1 cellular context compared by ENCODE assay signal in genomic region chr6:2028457-2029038, GRCh38.
TF ChIP-seq lines count a peak whose summit lies in the region.

No MANE protein-coding gene starts in this region.

TF ChIP-seq in SK-N-SH treated with all-trans-retinoic acid at 6 μM for 48 hours, 23 proteins besides CTCF, POLR2A, EP300 and RAD21 (continued from another document):
- TF ChIP-seq POU6F1 (CRISPR knock-in tag; IDR thresholded peaks at IDR 0.05; ENCODE audit: borderline replicate concordance, low read depth) (no peak), ARNTL (CRISPR knock-in tag; IDR thresholded peaks at IDR 0.05; ENCODE audit: borderline replicate concordance, low read depth) (no peak), CREB5 (CRISPR knock-in tag; IDR thresholded peaks at IDR 0.05; ENCODE audit: low read depth) (no peak), RARB (CRISPR knock-in tag; IDR thresholded peaks at IDR 0.05) (no peak), ISL1 (CRISPR knock-in tag; IDR thresholded peaks at IDR 0.05) (no peak), ZNF565 (CRISPR knock-in tag; conservative IDR thresholded peaks at IDR 0.05; ENCODE audit: low read depth) (no peak), CSRNP3 (CRISPR knock-in tag; IDR thresholded peaks at IDR 0.05) (no peak), TCF4 (CRISPR knock-in tag; IDR thresholded peaks at IDR 0.05; ENCODE audit: borderline replicate concordance) (no peak), GLIS3 (CRISPR knock-in tag; IDR thresholded peaks at IDR 0.05) (no peak)
